8 cellular contexts compared by ENCODE assay signal in the genomic region with DNA sequence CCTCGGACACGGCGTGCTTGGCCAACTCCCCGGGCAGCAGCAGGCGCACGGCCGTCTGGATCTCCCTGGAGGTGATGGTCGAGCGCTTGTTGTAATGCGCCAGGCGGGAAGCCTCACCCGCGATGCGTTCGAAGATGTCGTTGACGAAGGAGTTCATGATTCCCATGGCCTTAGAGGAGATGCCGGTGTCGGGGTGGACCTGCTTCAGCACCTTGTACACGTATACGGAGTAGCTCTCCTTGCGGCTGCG.
DNase-seq lines count a peak whose midpoint lies in the region; ATAC-seq and TF ChIP-seq lines count a peak whose summit lies in the region.
"Not testable (repeated sequence)": the region's sequence is repeated elsewhere in the genome, so short reads cannot be mapped to it uniquely, and the experiment has no call there.

No MANE protein-coding gene starts in this region.

- TF ChIP-seq POLR2A in heart left ventricle (IDR thresholded peaks at IDR 0.05) = not testable (repeated sequence)

- WGBS in heart left ventricle, 4 donors = 0 to 7% (median 2%) methylated on average over 7 to 23 of the region's 23 CpGs
- 8 to 12% methylated on average over 22 to 23 of the region's 23 CpGs for WGBS in lung, 2 donors
- WGBS in aorta, 2 donors = 4 to 12% methylated on average over 19 to 23 of the region's 23 CpGs

- H3K27ac Mint-ChIP-seq in WTC11 = not testable (repeated sequence)

- H3K27me3 Mint-ChIP-seq in WTC11 (ENCODE audit: low read depth) = not testable (repeated sequence)

- not testable (repeated sequence) for H3K9me3 Mint-ChIP-seq in WTC11

- not testable (repeated sequence) for H3K36me3 Mint-ChIP-seq in WTC11

- ATAC-seq in WTC11; lung (ENCODE audit: insufficient read depth, low FRiP score): not testable (repeated sequence)
- ATAC-seq in heart left ventricle = peak; percentile 2 to 19 (median 2)
- ATAC-seq in sciatic nerve = peak; percentile 5
- peak; percentile 20 for ATAC-seq in aorta (ENCODE audit: low FRiP score)

- not testable (repeated sequence) for H3K9me3 ChIP-seq in KOPT-K1 (ENCODE audit: insufficient read depth, low read length, poor library complexity, severe bottlenecking); heart left ventricle; lung (ENCODE audit: control insufficient read depth in 2 of 2, insufficient read depth in 1 of 2, low read length in 1 of 2); aorta (ENCODE audit: control insufficient read depth, low read length)

- CTCF ChIA-PET in WTC11 (lab: Charles Lee) = interaction anchor here (1.2 kb wide), 1 partner anchor 19 kb away, joined by 5 read pairs; no protein-coding TSS in a partner anchor

- H3K4me3 Mint-ChIP-seq in WTC11 = not testable (repeated sequence)

- intact Hi-C loops in dorsolateral prefrontal cortex (cut with DNase I) = loop anchor here in 1 of 2 donors (2.0 kb wide), 1 partner anchor 14 kb away; a partner anchor contains a TSS
- intact Hi-C loops in heart left ventricle (cut with DNase I) = loop anchor here in 5 of 10 donors (1.0 to 10.0 kb wide), 7 partner anchors 14 to 1191 kb away; a partner anchor contains a TSS
- intact Hi-C loops in sciatic nerve (cut with DNase I) = not testable (repeated sequence)
- intact Hi-C loops in aorta (cut with DNase I) = loop anchor here (2.0 to 10.0 kb wide), 3 partner anchors 14 to 989 kb away; a partner anchor contains a TSS

- not testable (repeated sequence) for DNase-seq in WTC11 (ENCODE audit: low spot score); lung (ENCODE audit: low spot score); sciatic nerve (ENCODE audit: low spot score); aorta
- DNase-seq in dorsolateral prefrontal cortex (peak in 1 of 10 donors; percentile 69), heart left ventricle (peak in 1 of 5 donors; percentile 28)

- H3K27me3 ChIP-seq in dorsolateral prefrontal cortex = peaks cover 0 to 23% (median 0%) of the 10 kb centered on the region in 45 donors
- not testable (repeated sequence) for H3K27me3 ChIP-seq in heart left ventricle; lung (ENCODE audit: control insufficient read depth, insufficient read depth); aorta (ENCODE audit: control insufficient read depth in 1 of 2, insufficient read depth in 2 of 2, low read length in 1 of 2)

- not testable (repeated sequence) for TF ChIP-seq CTCF in WTC11 (IDR thresholded peaks at IDR 0.05); dorsolateral prefrontal cortex (IDR thresholded peaks at IDR 0.05 in 54 of 56, conservative IDR thresholded peaks at IDR 0.05 in 2 of 56; ENCODE audit: low read depth in 1 of 56, partially characterized antibody in 56 of 56); heart left ventricle (IDR thresholded peaks at IDR 0.05); lung (IDR thresholded peaks at IDR 0.05; ENCODE audit: control extremely low read depth, extremely low read depth)

- H3K4me1 ChIP-seq in heart left ventricle = peaks cover 0 to 41% (median 11%) of the 10 kb centered on the region in 12 donors
- H3K4me1 ChIP-seq in lung (ENCODE audit: control insufficient read depth in 2 of 2, insufficient read depth in 2 of 2, low read length in 2 of 2); aorta (ENCODE audit: control insufficient read depth in 1 of 2, insufficient read depth in 2 of 2, low read length in 2 of 2): not testable (repeated sequence)

- H3K27ac ChIP-seq in KOPT-K1 (ENCODE audit: low read depth, low read length, poor library complexity, severe bottlenecking) = peak overlapping the region; percentile 98
- peak overlapping the region in 58 of 59 donors; percentile 29 to 91 (median 82) for H3K27ac ChIP-seq in dorsolateral prefrontal cortex
- peak overlapping the region; percentile 77 to 98 (median 90) for H3K27ac ChIP-seq in heart left ventricle
- H3K27ac ChIP-seq in lung (ENCODE audit: low read depth in 1 of 2, low read length in 1 of 2) = peak overlapping the region; percentile 69 to 93
- H3K27ac ChIP-seq in aorta (ENCODE audit: low read depth in 1 of 2, low read length in 2 of 2) = peak overlapping the region in 1 of 2 donors; percentile 82

- H3K4me3 ChIP-seq in GM08714 (ENCODE audit: low read length) (peak overlapping the region; percentile 99), dorsolateral prefrontal cortex (peak overlapping the region; percentile 47 to 90 (median 69)), heart left ventricle (peak overlapping the region; percentile 30 to 79 (median 65)), lung (peak overlapping the region; percentile 64), aorta (ENCODE audit: low read length in 2 of 2) (peak overlapping the region; percentile 44 to 85)

- H3K4me1 Mint-ChIP-seq in WTC11 = peaks cover 29% of the 10 kb centered on the region

- POLR2A ChIA-PET in WTC11 (lab: Charles Lee) = interaction anchor here (0.6 to 8.3 kb wide), 42 partner anchors 8 to 1126 kb away, joined by 3 to 286 read pairs (median 9); a partner anchor contains a TSS

- not testable (repeated sequence) for H3K36me3 ChIP-seq in KOPT-K1 (ENCODE audit: insufficient read depth, low read length); heart left ventricle; lung (ENCODE audit: control insufficient read depth in 2 of 2, insufficient read depth in 2 of 2, low read length in 2 of 2); aorta (ENCODE audit: control insufficient read depth in 1 of 2, insufficient read depth in 2 of 2, low read length in 1 of 2)

TF ChIP-seq in WTC11, 78 proteins besides CTCF, POLR2A, EP300 and RAD21 (continues in another document):
- TF ChIP-seq, protein P1, sequence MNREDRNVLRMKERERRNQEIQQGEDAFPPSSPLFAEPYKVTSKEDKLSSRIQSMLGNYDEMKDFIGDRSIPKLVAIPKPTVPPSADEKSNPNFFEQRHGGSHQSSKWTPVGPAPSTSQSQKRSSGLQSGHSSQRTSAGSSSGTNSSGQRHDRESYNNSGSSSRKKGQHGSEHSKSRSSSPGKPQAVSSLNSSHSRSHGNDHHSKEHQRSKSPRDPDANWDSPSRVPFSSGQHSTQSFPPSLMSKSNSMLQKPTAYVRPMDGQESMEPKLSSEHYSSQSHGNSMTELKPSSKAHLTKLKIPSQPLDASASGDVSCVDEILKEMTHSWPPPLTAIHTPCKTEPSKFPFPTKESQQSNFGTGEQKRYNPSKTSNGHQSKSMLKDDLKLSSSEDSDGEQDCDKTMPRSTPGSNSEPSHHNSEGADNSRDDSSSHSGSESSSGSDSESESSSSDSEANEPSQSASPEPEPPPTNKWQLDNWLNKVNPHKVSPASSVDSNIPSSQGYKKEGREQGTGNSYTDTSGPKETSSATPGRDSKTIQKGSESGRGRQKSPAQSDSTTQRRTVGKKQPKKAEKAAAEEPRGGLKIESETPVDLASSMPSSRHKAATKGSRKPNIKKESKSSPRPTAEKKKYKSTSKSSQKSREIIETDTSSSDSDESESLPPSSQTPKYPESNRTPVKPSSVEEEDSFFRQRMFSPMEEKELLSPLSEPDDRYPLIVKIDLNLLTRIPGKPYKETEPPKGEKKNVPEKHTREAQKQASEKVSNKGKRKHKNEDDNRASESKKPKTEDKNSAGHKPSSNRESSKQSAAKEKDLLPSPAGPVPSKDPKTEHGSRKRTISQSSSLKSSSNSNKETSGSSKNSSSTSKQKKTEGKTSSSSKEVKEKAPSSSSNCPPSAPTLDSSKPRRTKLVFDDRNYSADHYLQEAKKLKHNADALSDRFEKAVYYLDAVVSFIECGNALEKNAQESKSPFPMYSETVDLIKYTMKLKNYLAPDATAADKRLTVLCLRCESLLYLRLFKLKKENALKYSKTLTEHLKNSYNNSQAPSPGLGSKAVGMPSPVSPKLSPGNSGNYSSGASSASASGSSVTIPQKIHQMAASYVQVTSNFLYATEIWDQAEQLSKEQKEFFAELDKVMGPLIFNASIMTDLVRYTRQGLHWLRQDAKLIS (CRISPR knock-in tag; IDR thresholded peaks at IDR 0.05; ENCODE audit: borderline replicate concordance) = 0 out of 2 replicates have a peak, but pooled peaks have one; percentile 47
- 0 out of 2 replicates have a peak, but pooled peaks have one; percentile 26 for TF ChIP-seq TCF7 (CRISPR knock-in tag; IDR thresholded peaks at IDR 0.05; ENCODE audit: low read depth)
- TF ChIP-seq, protein P2, sequence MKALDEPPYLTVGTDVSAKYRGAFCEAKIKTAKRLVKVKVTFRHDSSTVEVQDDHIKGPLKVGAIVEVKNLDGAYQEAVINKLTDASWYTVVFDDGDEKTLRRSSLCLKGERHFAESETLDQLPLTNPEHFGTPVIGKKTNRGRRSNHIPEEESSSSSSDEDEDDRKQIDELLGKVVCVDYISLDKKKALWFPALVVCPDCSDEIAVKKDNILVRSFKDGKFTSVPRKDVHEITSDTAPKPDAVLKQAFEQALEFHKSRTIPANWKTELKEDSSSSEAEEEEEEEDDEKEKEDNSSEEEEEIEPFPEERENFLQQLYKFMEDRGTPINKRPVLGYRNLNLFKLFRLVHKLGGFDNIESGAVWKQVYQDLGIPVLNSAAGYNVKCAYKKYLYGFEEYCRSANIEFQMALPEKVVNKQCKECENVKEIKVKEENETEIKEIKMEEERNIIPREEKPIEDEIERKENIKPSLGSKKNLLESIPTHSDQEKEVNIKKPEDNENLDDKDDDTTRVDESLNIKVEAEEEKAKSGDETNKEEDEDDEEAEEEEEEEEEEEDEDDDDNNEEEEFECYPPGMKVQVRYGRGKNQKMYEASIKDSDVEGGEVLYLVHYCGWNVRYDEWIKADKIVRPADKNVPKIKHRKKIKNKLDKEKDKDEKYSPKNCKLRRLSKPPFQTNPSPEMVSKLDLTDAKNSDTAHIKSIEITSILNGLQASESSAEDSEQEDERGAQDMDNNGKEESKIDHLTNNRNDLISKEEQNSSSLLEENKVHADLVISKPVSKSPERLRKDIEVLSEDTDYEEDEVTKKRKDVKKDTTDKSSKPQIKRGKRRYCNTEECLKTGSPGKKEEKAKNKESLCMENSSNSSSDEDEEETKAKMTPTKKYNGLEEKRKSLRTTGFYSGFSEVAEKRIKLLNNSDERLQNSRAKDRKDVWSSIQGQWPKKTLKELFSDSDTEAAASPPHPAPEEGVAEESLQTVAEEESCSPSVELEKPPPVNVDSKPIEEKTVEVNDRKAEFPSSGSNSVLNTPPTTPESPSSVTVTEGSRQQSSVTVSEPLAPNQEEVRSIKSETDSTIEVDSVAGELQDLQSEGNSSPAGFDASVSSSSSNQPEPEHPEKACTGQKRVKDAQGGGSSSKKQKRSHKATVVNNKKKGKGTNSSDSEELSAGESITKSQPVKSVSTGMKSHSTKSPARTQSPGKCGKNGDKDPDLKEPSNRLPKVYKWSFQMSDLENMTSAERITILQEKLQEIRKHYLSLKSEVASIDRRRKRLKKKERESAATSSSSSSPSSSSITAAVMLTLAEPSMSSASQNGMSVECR (CRISPR knock-in tag; IDR thresholded peaks at IDR 0.05; ENCODE audit: borderline replicate concordance) = peak; percentile 65; the same call in 1 of the 2 replicates
